1 cellular context compared by ENCODE assay signal in genomic region chr12:54562720-54563356, GRCh38.
TF ChIP-seq lines count a peak whose summit lies in the region.

No MANE protein-coding gene starts in this region.

TF ChIP-seq in HEK293, 187 proteins besides CTCF, POLR2A, EP300 and RAD21 (continued from another document):
- TF ChIP-seq ZBTB11 (tag by site-specific recombination; conservative IDR thresholded peaks at IDR 0.05; ENCODE audit: low read depth), result no peak
- no peak for TF ChIP-seq MYNN (tag by site-specific recombination; IDR thresholded peaks at IDR 0.05; ENCODE audit: borderline replicate concordance)
- TF ChIP-seq, protein P1, sequence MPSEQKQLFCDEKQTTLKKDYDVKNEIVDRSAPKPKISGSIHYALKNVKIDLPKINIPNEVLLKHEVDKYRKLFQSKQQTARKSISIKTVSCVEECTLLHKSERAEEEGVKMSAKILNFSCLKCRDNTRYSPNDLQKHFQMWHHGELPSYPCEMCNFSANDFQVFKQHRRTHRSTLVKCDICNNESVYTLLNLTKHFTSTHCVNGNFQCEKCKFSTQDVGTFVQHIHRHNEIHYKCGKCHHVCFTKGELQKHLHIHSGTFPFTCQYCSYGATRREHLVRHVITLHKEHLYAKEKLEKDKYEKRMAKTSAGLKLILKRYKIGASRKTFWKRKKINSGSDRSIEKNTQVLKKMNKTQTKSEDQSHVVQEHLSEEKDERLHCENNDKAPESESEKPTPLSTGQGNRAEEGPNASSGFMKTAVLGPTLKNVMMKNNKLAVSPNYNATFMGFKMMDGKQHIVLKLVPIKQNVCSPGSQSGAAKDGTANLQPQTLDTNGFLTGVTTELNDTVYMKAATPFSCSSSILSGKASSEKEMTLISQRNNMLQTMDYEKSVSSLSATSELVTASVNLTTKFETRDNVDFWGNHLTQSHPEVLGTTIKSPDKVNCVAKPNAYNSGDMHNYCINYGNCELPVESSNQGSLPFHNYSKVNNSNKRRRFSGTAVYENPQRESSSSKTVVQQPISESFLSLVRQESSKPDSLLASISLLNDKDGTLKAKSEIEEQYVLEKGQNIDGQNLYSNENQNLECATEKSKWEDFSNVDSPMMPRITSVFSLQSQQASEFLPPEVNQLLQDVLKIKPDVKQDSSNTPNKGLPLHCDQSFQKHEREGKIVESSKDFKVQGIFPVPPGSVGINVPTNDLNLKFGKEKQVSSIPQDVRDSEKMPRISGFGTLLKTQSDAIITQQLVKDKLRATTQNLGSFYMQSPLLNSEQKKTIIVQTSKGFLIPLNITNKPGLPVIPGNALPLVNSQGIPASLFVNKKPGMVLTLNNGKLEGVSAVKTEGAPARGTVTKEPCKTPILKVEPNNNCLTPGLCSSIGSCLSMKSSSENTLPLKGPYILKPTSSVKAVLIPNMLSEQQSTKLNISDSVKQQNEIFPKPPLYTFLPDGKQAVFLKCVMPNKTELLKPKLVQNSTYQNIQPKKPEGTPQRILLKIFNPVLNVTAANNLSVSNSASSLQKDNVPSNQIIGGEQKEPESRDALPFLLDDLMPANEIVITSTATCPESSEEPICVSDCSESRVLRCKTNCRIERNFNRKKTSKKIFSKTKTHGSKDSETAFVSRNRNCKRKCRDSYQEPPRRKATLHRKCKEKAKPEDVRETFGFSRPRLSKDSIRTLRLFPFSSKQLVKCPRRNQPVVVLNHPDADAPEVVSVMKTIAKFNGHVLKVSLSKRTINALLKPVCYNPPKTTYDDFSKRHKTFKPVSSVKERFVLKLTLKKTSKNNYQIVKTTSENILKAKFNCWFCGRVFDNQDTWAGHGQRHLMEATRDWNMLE (tag by site-specific recombination; conservative IDR thresholded peaks at IDR 0.05; ENCODE audit: low read depth), result no peak
TF ChIP-seq in HEK293: peak in this region for 11.
